ENCODE assay signal across 24 cellular contexts in genomic region chr11:107623183-107623582, GRCh38. TPM values are rescaled to one million over a fixed set of nuclear protein-coding genes. Genes with fewer than 3 reads are reported as not detected.
"Had no signal": no experiment of that assay in that cellular context is flagged by ENCODE, and none has a peak within 500 bp of the region (broad histone marks: within the 10 kb centered on the region; RNA-seq: fewer than 3 reads in every experiment).

No MANE protein-coding gene starts in this region.

- H3K4me1 ChIP-seq: body of pancreas, left ventricle myocardium inferior, tibial artery had no signal

- H3K4me3 ChIP-seq: body of pancreas, cardiac muscle cell, left ventricle myocardium inferior, tibial artery had no signal

- H3K27ac Mint-ChIP-seq: activated CD4-positive, alpha-beta memory T cell treated with anti-CD3 and anti-CD28 coated beads, Interleukin-2, amount 10 ng/mL, durations not matched to agents 7 days and 5 days; activated CD4-positive, alpha-beta T cell treated with anti-CD3 and anti-CD28 coated beads, Interleukin-2, amount 10 ng/mL, durations not matched to agents 24 days and 14 days; activated naive CD4-positive, alpha-beta T cell treated with anti-CD3 and anti-CD28 coated beads for 36 hours; activated naive CD8-positive, alpha-beta T cell treated with anti-CD3 and anti-CD28 coated beads, Interleukin-2, amount 10 ng/mL, durations not matched to agents 7 days and 5 days; activated T-cell treated with anti-CD3 and anti-CD28 coated beads, Interleukin-2, amount 50 U/mL, for 72 hours; natural killer cell treated with Interleukin-12 subunit alpha and Interleukin-12 subunit beta and Interleukin-15 and Interleukin-18, amount 100 ng/mL, for 72 hours; progenitor cell of endocrine pancreas had no signal

- H3K27me3 ChIP-seq: body of pancreas, cardiac muscle cell had no signal

- H3K36me3 ChIP-seq: cardiac muscle cell, left ventricle myocardium inferior, tibial artery had no signal

- H3K27ac ChIP-seq: body of pancreas, cardiac muscle cell, left ventricle myocardium inferior, tibial artery had no signal

- H3K9me3 Mint-ChIP-seq: activated CD4-positive, alpha-beta memory T cell treated with anti-CD3 and anti-CD28 coated beads, Interleukin-2, amount 10 ng/mL, durations not matched to agents 7 days and 5 days; activated CD4-positive, alpha-beta T cell treated with anti-CD3 and anti-CD28 coated beads, Interleukin-2, amount 10 ng/mL, durations not matched to agents 24 days and 14 days; activated naive CD4-positive, alpha-beta T cell treated with anti-CD3 and anti-CD28 coated beads for 36 hours; activated naive CD8-positive, alpha-beta T cell treated with anti-CD3 and anti-CD28 coated beads, Interleukin-2, amount 10 ng/mL, durations not matched to agents 7 days and 5 days; activated T-cell treated with anti-CD3 and anti-CD28 coated beads, Interleukin-2, amount 50 U/mL, for 72 hours; natural killer cell treated with Interleukin-12 subunit alpha and Interleukin-12 subunit beta and Interleukin-15 and Interleukin-18, amount 100 ng/mL, for 72 hours had no signal

- ATAC-seq: activated T-cell treated with anti-CD3 and anti-CD28 coated beads, Interleukin-2, amount 50 U/mL, for 72 hours; body of pancreas; natural killer cell treated with Interleukin-12 subunit alpha and Interleukin-12 subunit beta and Interleukin-15 and Interleukin-18, amount 100 ng/mL, for 72 hours; stimulated activated naive CD8-positive, alpha-beta T cell treated with anti-CD3 and anti-CD28 coated beads, Interleukin-15, Interleukin-2, amounts not matched to agents 100 U/mL and 50 U/mL, for 24 hours had no signal

- FAIRE-seq: kidney had no signal

- H3K4me3 Mint-ChIP-seq: activated CD4-positive, alpha-beta memory T cell treated with anti-CD3 and anti-CD28 coated beads, Interleukin-2, amount 10 ng/mL, durations not matched to agents 7 days and 5 days; activated CD4-positive, alpha-beta T cell treated with anti-CD3 and anti-CD28 coated beads, Interleukin-2, amount 10 ng/mL, durations not matched to agents 24 days and 14 days; activated naive CD4-positive, alpha-beta T cell treated with anti-CD3 and anti-CD28 coated beads for 36 hours; activated naive CD8-positive, alpha-beta T cell treated with anti-CD3 and anti-CD28 coated beads, Interleukin-2, amount 10 ng/mL, durations not matched to agents 7 days and 5 days; activated T-cell treated with anti-CD3 and anti-CD28 coated beads, Interleukin-2, amount 50 U/mL, for 72 hours; natural killer cell treated with Interleukin-12 subunit alpha and Interleukin-12 subunit beta and Interleukin-15 and Interleukin-18, amount 100 ng/mL, for 72 hours had no signal

- H3K9me3 ChIP-seq: body of pancreas, left ventricle myocardium inferior, tibial artery had no signal

- H3K36me3 Mint-ChIP-seq: activated naive CD8-positive, alpha-beta T cell treated with anti-CD3 and anti-CD28 coated beads, Interleukin-2, amount 10 ng/mL, durations not matched to agents 7 days and 5 days; natural killer cell treated with Interleukin-12 subunit alpha and Interleukin-12 subunit beta and Interleukin-15 and Interleukin-18, amount 100 ng/mL, for 72 hours had no signal

- DNase-seq: activated CD4-positive, alpha-beta memory T cell treated with anti-CD3 and anti-CD28 coated beads, Interleukin-2, amount 10 ng/mL, durations not matched to agents 7 days and 5 days; activated CD4-positive, alpha-beta T cell treated with anti-CD3 and anti-CD28 coated beads, Interleukin-2, amount 10 ng/mL, durations not matched to agents 24 days and 14 days; activated effector memory CD4-positive, alpha-beta T cell treated with Interleukin-2 at 50 U/mL for 16 hours; activated naive CD4-positive, alpha-beta T cell treated with anti-CD3 and anti-CD28 coated beads for 36 hours; activated naive CD8-positive, alpha-beta T cell treated with anti-CD3 and anti-CD28 coated beads, Interleukin-2, amount 10 ng/mL, durations not matched to agents 7 days and 5 days; activated T-cell treated with anti-CD3 and anti-CD28 coated beads, Interleukin-2, amount 50 U/mL, for 72 hours; amniotic stem cell; body of pancreas; dermis blood vessel endothelial cell; effector CD8-positive, alpha-beta T cell; erythroblast; foreskin melanocyte; kidney; left ventricle myocardium inferior; mammary epithelial cell; stimulated activated CD4-positive, alpha-beta T cell treated with anti-CD3 and anti-CD28 coated beads, Interleukin-12 subunit alpha, Interleukin-12 subunit beta, amount 100 ng/mL, for 4 hours; stimulated activated CD4-positive, alpha-beta T cell treated with anti-CD3 and anti-CD28 coated beads, Interleukin-4, amount 100 ng/mL, for 4 hours; stimulated activated naive CD8-positive, alpha-beta T cell treated with anti-CD3 and anti-CD28 coated beads, Interleukin-15, Interleukin-2, amounts not matched to agents 100 U/mL and 50 U/mL, for 24 hours; tibial artery had no signal

- H3K4me1 Mint-ChIP-seq: activated CD4-positive, alpha-beta memory T cell treated with anti-CD3 and anti-CD28 coated beads, Interleukin-2, amount 10 ng/mL, durations not matched to agents 7 days and 5 days; activated CD4-positive, alpha-beta T cell treated with anti-CD3 and anti-CD28 coated beads, Interleukin-2, amount 10 ng/mL, durations not matched to agents 24 days and 14 days; activated naive CD8-positive, alpha-beta T cell treated with anti-CD3 and anti-CD28 coated beads, Interleukin-2, amount 10 ng/mL, durations not matched to agents 7 days and 5 days had no signal

RNA-seq across cellular contexts. Expression of gene ELMOD1, which starts 32.2 kb away (rescaled TPM):
- total RNA-seq: activated CD4-positive, alpha-beta memory T cell treated with anti-CD3 and anti-CD28 coated beads, Interleukin-2, amount 10 ng/mL, durations not matched to agents 7 days and 5 days; activated CD4-positive, alpha-beta T cell treated with anti-CD3 and anti-CD28 coated beads, Interleukin-2, amount 10 ng/mL, durations not matched to agents 24 days and 14 days; activated naive CD4-positive, alpha-beta T cell treated with anti-CD3 and anti-CD28 coated beads for 36 hours; activated naive CD8-positive, alpha-beta T cell treated with anti-CD3 and anti-CD28 coated beads, Interleukin-2, amount 10 ng/mL, durations not matched to agents 7 days and 5 days; activated T-cell treated with anti-CD3 and anti-CD28 coated beads, Interleukin-2, amount 50 U/mL, for 72 hours; body of pancreas; natural killer cell treated with Interleukin-12 subunit alpha and Interleukin-12 subunit beta and Interleukin-15 and Interleukin-18, amount 100 ng/mL, for 72 hours; osteocyte; T-helper 2 cell treated with Interferon-gamma antibody and Interleukin-4, amounts not matched to agents 100 ng/mL and 5 ng/mL, for 36 hours had no signal
